ENCODE assay signal across 1 cellular context in genomic region chr4:165367040-165367439, GRCh38.
TF ChIP-seq lines count a peak whose summit lies in the region.

No MANE protein-coding gene starts in this region.

TF ChIP-seq in HepG2, 621 proteins besides CTCF, POLR2A, EP300 and RAD21 (continued from another document and continues in another):
- TF ChIP-seq, protein P1, sequence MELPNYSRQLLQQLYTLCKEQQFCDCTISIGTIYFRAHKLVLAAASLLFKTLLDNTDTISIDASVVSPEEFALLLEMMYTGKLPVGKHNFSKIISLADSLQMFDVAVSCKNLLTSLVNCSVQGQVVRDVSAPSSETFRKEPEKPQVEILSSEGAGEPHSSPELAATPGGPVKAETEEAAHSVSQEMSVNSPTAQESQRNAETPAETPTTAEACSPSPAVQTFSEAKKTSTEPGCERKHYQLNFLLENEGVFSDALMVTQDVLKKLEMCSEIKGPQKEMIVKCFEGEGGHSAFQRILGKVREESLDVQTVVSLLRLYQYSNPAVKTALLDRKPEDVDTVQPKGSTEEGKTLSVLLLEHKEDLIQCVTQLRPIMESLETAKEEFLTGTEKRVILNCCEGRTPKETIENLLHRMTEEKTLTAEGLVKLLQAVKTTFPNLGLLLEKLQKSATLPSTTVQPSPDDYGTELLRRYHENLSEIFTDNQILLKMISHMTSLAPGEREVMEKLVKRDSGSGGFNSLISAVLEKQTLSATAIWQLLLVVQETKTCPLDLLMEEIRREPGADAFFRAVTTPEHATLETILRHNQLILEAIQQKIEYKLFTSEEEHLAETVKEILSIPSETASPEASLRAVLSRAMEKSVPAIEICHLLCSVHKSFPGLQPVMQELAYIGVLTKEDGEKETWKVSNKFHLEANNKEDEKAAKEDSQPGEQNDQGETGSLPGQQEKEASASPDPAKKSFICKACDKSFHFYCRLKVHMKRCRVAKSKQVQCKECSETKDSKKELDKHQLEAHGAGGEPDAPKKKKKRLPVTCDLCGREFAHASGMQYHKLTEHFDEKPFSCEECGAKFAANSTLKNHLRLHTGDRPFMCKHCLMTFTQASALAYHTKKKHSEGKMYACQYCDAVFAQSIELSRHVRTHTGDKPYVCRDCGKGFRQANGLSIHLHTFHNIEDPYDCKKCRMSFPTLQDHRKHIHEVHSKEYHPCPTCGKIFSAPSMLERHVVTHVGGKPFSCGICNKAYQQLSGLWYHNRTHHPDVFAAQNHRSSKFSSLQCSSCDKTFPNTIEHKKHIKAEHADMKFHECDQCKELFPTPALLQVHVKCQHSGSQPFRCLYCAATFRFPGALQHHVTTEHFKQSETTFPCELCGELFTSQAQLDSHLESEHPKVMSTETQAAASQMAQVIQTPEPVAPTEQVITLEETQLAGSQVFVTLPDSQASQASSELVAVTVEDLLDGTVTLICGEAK (IDR thresholded peaks at IDR 0.05): no peak
- TF ChIP-seq, protein P1 (CRISPR knock-in tag; IDR thresholded peaks at IDR 0.05): no peak
- TF ChIP-seq, protein P2, sequence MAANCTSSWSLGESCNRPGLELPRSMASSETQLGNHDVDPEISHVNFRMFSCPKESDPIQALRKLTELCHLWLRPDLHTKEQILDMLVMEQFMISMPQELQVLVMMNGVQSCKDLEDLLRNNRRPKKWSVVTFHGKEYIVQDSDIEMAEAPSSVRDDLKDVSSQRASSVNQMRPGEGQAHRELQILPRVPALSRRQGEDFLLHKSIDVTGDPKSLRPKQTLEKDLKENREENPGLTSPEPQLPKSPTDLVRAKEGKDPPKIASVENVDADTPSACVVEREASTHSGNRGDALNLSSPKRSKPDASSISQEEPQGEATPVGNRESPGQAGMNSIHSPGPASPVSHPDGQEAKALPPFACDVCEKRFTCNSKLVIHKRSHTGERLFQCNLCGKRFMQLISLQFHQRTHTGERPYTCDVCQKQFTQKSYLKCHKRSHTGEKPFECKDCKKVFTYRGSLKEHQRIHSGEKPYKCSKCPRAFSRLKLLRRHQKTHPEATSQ (CRISPR knock-in tag; IDR thresholded peaks at IDR 0.05; ENCODE audit: borderline replicate concordance): peak; percentile 42; the same call in 1 of the 2 replicates
- TF ChIP-seq, protein P3, sequence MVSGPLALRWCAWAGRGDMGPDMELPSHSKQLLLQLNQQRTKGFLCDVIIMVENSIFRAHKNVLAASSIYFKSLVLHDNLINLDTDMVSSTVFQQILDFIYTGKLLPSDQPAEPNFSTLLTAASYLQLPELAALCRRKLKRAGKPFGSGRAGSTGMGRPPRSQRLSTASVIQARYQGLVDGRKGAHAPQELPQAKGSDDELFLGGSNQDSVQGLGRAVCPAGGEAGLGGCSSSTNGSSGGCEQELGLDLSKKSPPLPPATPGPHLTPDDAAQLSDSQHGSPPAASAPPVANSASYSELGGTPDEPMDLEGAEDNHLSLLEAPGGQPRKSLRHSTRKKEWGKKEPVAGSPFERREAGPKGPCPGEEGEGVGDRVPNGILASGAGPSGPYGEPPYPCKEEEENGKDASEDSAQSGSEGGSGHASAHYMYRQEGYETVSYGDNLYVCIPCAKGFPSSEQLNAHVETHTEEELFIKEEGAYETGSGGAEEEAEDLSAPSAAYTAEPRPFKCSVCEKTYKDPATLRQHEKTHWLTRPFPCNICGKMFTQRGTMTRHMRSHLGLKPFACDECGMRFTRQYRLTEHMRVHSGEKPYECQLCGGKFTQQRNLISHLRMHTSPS (CRISPR knock-in tag; IDR thresholded peaks at IDR 0.05; ENCODE audit: low read depth): peak; percentile 88
- TF ChIP-seq ZNF878 (CRISPR knock-in tag; IDR thresholded peaks at IDR 0.05): no peak
- peak; percentile 51; the same call in 1 of the 2 replicates for TF ChIP-seq ZFP1 (CRISPR knock-in tag; IDR thresholded peaks at IDR 0.05)
- TF ChIP-seq BHLHE40 (IDR thresholded peaks at IDR 0.05; ENCODE audit: low read length): peak; percentile 94
- TF ChIP-seq UBTF (CRISPR knock-in tag; IDR thresholded peaks at IDR 0.05): no peak
- no peak for TF ChIP-seq ZC3H13 (CRISPR knock-in tag; IDR thresholded peaks at IDR 0.05)
- TF ChIP-seq, protein P4, sequence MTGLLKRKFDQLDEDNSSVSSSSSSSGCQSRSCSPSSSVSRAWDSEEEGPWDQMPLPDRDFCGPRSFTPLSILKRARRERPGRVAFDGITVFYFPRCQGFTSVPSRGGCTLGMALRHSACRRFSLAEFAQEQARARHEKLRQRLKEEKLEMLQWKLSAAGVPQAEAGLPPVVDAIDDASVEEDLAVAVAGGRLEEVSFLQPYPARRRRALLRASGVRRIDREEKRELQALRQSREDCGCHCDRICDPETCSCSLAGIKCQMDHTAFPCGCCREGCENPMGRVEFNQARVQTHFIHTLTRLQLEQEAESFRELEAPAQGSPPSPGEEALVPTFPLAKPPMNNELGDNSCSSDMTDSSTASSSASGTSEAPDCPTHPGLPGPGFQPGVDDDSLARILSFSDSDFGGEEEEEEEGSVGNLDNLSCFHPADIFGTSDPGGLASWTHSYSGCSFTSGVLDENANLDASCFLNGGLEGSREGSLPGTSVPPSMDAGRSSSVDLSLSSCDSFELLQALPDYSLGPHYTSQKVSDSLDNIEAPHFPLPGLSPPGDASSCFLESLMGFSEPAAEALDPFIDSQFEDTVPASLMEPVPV (CRISPR knock-in tag; IDR thresholded peaks at IDR 0.05): no peak
- no peak for TF ChIP-seq ZNF225 (CRISPR knock-in tag; IDR thresholded peaks at IDR 0.05)
- no peak for TF ChIP-seq ZBTB37 (CRISPR knock-in tag; IDR thresholded peaks at IDR 0.05)
- peak; percentile 85 for TF ChIP-seq AHDC1 (CRISPR knock-in tag; IDR thresholded peaks at IDR 0.05; ENCODE audit: borderline replicate concordance)
- no peak for TF ChIP-seq FOXA1 (IDR thresholded peaks at IDR 0.05)
- 0 out of 2 replicates have a peak, but pooled peaks have one; percentile 15 for TF ChIP-seq FOXA1 (CRISPR knock-in tag; IDR thresholded peaks at IDR 0.05)
- TF ChIP-seq ZSCAN30 (CRISPR knock-in tag; IDR thresholded peaks at IDR 0.05): no peak
- no peak for TF ChIP-seq ZNF552 (CRISPR knock-in tag; IDR thresholded peaks at IDR 0.05; ENCODE audit: borderline replicate concordance)
- no peak for TF ChIP-seq CHD2 (IDR thresholded peaks at IDR 0.05; ENCODE audit: low read depth, low read length)
- TF ChIP-seq HNRNPH1 (optimal IDR thresholded peaks at IDR 0.05; ENCODE audit: low read depth, low read length): no peak
- TF ChIP-seq ZNF720 (CRISPR knock-in tag; IDR thresholded peaks at IDR 0.05): no peak
- TF ChIP-seq REPIN1 (CRISPR knock-in tag; IDR thresholded peaks at IDR 0.05; ENCODE audit: borderline replicate concordance, low read depth): peak; percentile 65; the same call in 1 of the 2 replicates
- TF ChIP-seq TARDBP (CRISPR knock-in tag; IDR thresholded peaks at IDR 0.05): peak; percentile 62; the same call in 1 of the 2 replicates
- TF ChIP-seq, protein P5, sequence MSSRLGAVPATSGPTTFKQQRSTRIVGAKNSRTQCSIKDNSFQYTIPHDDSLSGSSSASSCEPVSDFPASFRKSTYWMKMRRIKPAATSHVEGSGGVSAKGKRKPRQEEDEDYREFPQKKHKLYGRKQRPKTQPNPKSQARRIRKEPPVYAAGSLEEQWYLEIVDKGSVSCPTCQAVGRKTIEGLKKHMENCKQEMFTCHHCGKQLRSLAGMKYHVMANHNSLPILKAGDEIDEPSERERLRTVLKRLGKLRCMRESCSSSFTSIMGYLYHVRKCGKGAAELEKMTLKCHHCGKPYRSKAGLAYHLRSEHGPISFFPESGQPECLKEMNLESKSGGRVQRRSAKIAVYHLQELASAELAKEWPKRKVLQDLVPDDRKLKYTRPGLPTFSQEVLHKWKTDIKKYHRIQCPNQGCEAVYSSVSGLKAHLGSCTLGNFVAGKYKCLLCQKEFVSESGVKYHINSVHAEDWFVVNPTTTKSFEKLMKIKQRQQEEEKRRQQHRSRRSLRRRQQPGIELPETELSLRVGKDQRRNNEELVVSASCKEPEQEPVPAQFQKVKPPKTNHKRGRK (CRISPR knock-in tag; IDR thresholded peaks at IDR 0.05): no peak
- no peak for TF ChIP-seq SNAPC2 (CRISPR knock-in tag; IDR thresholded peaks at IDR 0.05)
- no peak for TF ChIP-seq U2AF2 (IDR thresholded peaks at IDR 0.05; ENCODE audit: low read depth, low read length)
- TF ChIP-seq E2F1 (CRISPR knock-in tag; IDR thresholded peaks at IDR 0.05): no peak
